In the genomic region with DNA sequence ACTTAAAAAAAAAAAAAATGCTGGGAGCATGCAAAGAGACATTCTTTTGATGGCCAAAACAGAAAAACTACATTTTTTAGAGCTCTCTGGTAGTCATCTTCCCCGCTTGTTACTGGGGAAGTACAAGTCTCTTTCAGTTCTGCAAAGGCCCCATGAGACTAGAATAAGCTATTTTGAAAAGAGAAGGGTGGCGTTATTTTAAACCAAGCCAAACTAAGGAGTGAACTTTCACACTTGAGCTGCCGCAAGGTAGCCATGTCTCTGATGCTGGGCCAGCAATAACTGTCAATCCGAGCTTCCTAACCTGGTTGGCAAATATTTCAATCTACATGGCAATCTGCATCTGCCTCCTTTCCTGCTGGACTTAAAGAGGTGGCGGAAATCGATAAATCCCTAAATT, we compare ENCODE assay signal across 11 cellular contexts.
A peak's percentile ranks its signal among the peaks of the same experiment; 100 is the strongest.
DNase-seq lines count a peak whose midpoint lies in the region; ATAC-seq and TF ChIP-seq lines count a peak whose summit lies in the region.
"Had no signal": no experiment of that assay in that cellular context is flagged by ENCODE, and none has a peak within 500 bp of the region (broad histone marks: within the 10 kb centered on the region; RNA-seq: fewer than 3 reads in every experiment).

No MANE protein-coding gene starts in this region.

- peak; percentile 40 for ATAC-seq in stimulated activated naive CD8-positive, alpha-beta T cell treated with anti-CD3 and anti-CD28 coated beads, Interleukin-15, Interleukin-2, amounts not matched to agents 100 U/mL and 50 U/mL, for 24 hours
- ATAC-seq in stimulated activated naive CD8-positive, alpha-beta T cell treated with anti-CD3 and anti-CD28 coated beads, Interleukin-15, amount 100 ng/mL, for 72 hours, result no peak
- ATAC-seq in HG02798 (IDR thresholded peaks at IDR 0.05; ENCODE audit: poor library complexity, unreplicated experiment) (peak; percentile 96), HG03571 (IDR thresholded peaks at IDR 0.05; ENCODE audit: unreplicated experiment) (peak; percentile 82), gastrocnemius medialis (no peak)

- H3K27ac ChIP-seq in gastrocnemius medialis, result no peak overlapping the region
- H3K27ac ChIP-seq in substantia nigra (ENCODE audit: low read depth, low read length, poor library complexity, severe bottlenecking), result no peak overlapping the region
- H3K27ac ChIP-seq: dorsolateral prefrontal cortex had no signal

- H3K4me1 Mint-ChIP-seq in stimulated activated naive CD8-positive, alpha-beta T cell treated with anti-CD3 and anti-CD28 coated beads, Interleukin-15, amount 100 ng/mL, for 72 hours, result no peaks in the 10 kb centered on the region

- no peak overlapping the region for H3K4me3 ChIP-seq in gastrocnemius medialis
- H3K4me3 ChIP-seq: dorsolateral prefrontal cortex had no signal

- no peaks in the 10 kb centered on the region for H3K4me1 ChIP-seq in gastrocnemius medialis

- in situ Hi-C loops in gastrocnemius medialis (cut with MboI; ENCODE audit: low sequenced_read_pairs in 4 of 4), result no loop called here

- no peak for TF ChIP-seq POLR2A in gastrocnemius medialis (IDR thresholded peaks at IDR 0.05)

- no peaks in the 10 kb centered on the region for H3K36me3 ChIP-seq in gastrocnemius medialis

- peaks cover 0 to 4% of the 10 kb centered on the region in 2 donors for H3K9me3 Mint-ChIP-seq in stimulated activated naive CD8-positive, alpha-beta T cell treated with anti-CD3 and anti-CD28 coated beads, Interleukin-15, amount 100 ng/mL, for 72 hours
- H3K9me3 Mint-ChIP-seq: nephron had no signal

- no peaks in the 10 kb centered on the region for H3K27me3 Mint-ChIP-seq in stimulated activated naive CD8-positive, alpha-beta T cell treated with anti-CD3 and anti-CD28 coated beads, Interleukin-15, amount 100 ng/mL, for 72 hours

- intact Hi-C loops in gastrocnemius medialis (cut with DNase I; ENCODE audit: low total_unique reads), result no loop called here

- no peak overlapping the region for H3K4me3 Mint-ChIP-seq in stimulated activated naive CD8-positive, alpha-beta T cell treated with anti-CD3 and anti-CD28 coated beads, Interleukin-15, amount 100 ng/mL, for 72 hours
- H3K4me3 Mint-ChIP-seq: nephron had no signal

- no peak for DNase-seq in stimulated activated naive CD8-positive, alpha-beta T cell treated with anti-CD3 and anti-CD28 coated beads, Interleukin-15, Interleukin-2, amounts not matched to agents 100 U/mL and 50 U/mL, for 24 hours
- no peak for DNase-seq in stimulated activated naive CD8-positive, alpha-beta T cell treated with anti-CD3 and anti-CD28 coated beads, Interleukin-15, amount 100 ng/mL, for 72 hours
- no peak for DNase-seq in COLO668 (lab: John Stamatoyannopoulos, UW; ENCODE audit: unreplicated experiment)
- DNase-seq in dermis blood vessel endothelial cell, result no peak
- no peak for DNase-seq in gastrocnemius medialis
- DNase-seq in substantia nigra (lab: John Stamatoyannopoulos, UW), result no peak
- DNase-seq: activated effector memory CD4-positive, alpha-beta T cell treated with Interleukin-2 at 50 U/mL for 16 hours; dorsolateral prefrontal cortex had no signal

- H3K27ac Mint-ChIP-seq in stimulated activated naive CD8-positive, alpha-beta T cell treated with anti-CD3 and anti-CD28 coated beads, Interleukin-15, amount 100 ng/mL, for 72 hours, result no peak overlapping the region
- H3K27ac Mint-ChIP-seq: nephron had no signal

- H3K27me3 ChIP-seq in gastrocnemius medialis, result no peaks in the 10 kb centered on the region
- H3K27me3 ChIP-seq: dorsolateral prefrontal cortex had no signal

- no peaks in the 10 kb centered on the region for H3K9me3 ChIP-seq in gastrocnemius medialis

- TF ChIP-seq CTCF in gastrocnemius medialis (IDR thresholded peaks at IDR 0.05 in 4 of 5, conservative IDR thresholded peaks at IDR 0.05 in 1 of 5), result no peak

Comparison
In these comparisons a context has a peak if more than half of its experiments do, and no peak if none do; other contexts are left out.
1. ATAC-seq: peak in stimulated activated naive CD8-positive, alpha-beta T cell treated with anti-CD3 and anti-CD28 coated beads, Interleukin-15, Interleukin-2, amounts not matched to agents 100 U/mL and 50 U/mL, for 24 hours (single experiment), HG02798 (single experiment) and HG03571 (single experiment); none in stimulated activated naive CD8-positive, alpha-beta T cell treated with anti-CD3 and anti-CD28 coated beads, Interleukin-15, amount 100 ng/mL, for 72 hours (single experiment) and gastrocnemius medialis (0 of 2).